In genomic region chr3:158711886-158712285, GRCh38 we compare ENCODE assay signal across 1 cellular context.
TF ChIP-seq lines count a peak whose summit lies in the region.

No MANE protein-coding gene starts in this region.

TF ChIP-seq in SK-N-SH, 30 proteins besides CTCF, POLR2A, EP300 and RAD21 (continued from another document):
- TF ChIP-seq MXI1 (IDR thresholded peaks at IDR 0.05; ENCODE audit: low read depth, low read length) (no peak), USF1 (IDR thresholded peaks at IDR 0.05; ENCODE audit: borderline replicate concordance, low read depth) (no peak), NFIC (IDR thresholded peaks at IDR 0.05; ENCODE audit: borderline replicate concordance) (peak; percentile 20; the same call in 1 of the 2 replicates), TCF12 (IDR thresholded peaks at IDR 0.05) (peak; percentile 80), REST (IDR thresholded peaks at IDR 0.05; ENCODE audit: low read depth, low read length) (no peak), FOXM1 (IDR thresholded peaks at IDR 0.05; ENCODE audit: low read depth) (no peak), SIN3A (IDR thresholded peaks at IDR 0.05; ENCODE audit: borderline replicate concordance, low read depth, low read length) (no peak), MEF2A (IDR thresholded peaks at IDR 0.05; ENCODE audit: borderline replicate concordance, low read depth) (no peak), MAX (IDR thresholded peaks at IDR 0.05; ENCODE audit: low read depth) (peak; percentile 24; the same call in 1 of the 2 replicates), RXRA (IDR thresholded peaks at IDR 0.05; ENCODE audit: borderline replicate concordance, low read depth) (0 out of 2 replicates have a peak, but pooled peaks have one; percentile 17), GATA2 (CRISPR knock-in tag; IDR thresholded peaks at IDR 0.05) (no peak), YY1 (IDR thresholded peaks at IDR 0.05; ENCODE audit: low read depth) (no peak), CHD2 (IDR thresholded peaks at IDR 0.05; ENCODE audit: low read length, partially characterized antibody) (no peak), POLR2AphosphoS5 (IDR thresholded peaks at IDR 0.05; ENCODE audit: low read depth, low read length) (no peak), EZH2phosphoT487 (IDR thresholded peaks at IDR 0.05; ENCODE audit: borderline replicate concordance, low read depth) (no peak), RCOR1 (IDR thresholded peaks at IDR 0.05; ENCODE audit: low read length) (no peak), ZBTB33 (IDR thresholded peaks at IDR 0.05; ENCODE audit: borderline replicate concordance, low read depth) (no peak), SMC3 (IDR thresholded peaks at IDR 0.05; ENCODE audit: low read depth, low read length) (no peak), GABPA (IDR thresholded peaks at IDR 0.05; ENCODE audit: low read depth) (no peak)
